Comparison of ENCODE assay signal across 8 cellular contexts in genomic region chr19:34480971-34481821, GRCh38. TPM values are rescaled to one million over a fixed set of nuclear protein-coding genes. Genes with fewer than 3 reads are reported as not detected.
DNase-seq lines count a peak whose midpoint lies in the region; ATAC-seq, FAIRE-seq and TF ChIP-seq lines count a peak whose summit lies in the region.

TSS of gene WTIP (plus strand) at chr19:34481758. CDS start at chr19:34481975, 217 bp downstream.

- no peak for TF ChIP-seq POLR2A in GM12891 (IDR thresholded peaks at IDR 0.05; ENCODE audit: low read depth, low read length)

- H3K9ac ChIP-seq in colonic mucosa (ENCODE audit: low read depth in 2 of 2, low read length in 2 of 2), result peak within 1 kb of the TSS; percentile 19 to 69

- no peaks in the 10 kb centered on the region for H3K4me1 ChIP-seq in colonic mucosa

- TF ChIP-seq CTCF in AG04449 (IDR thresholded peaks at IDR 0.05; ENCODE audit: insufficient read depth, low read length, missing control alignments) (no peak), colonic mucosa (IDR thresholded peaks at IDR 0.05) (no peak)

- H3K27me3 ChIP-seq in colonic mucosa, result peaks cover 20% of the 10 kb centered on the region

- no peak for FAIRE-seq in GM12891 (lab: Jason Lieb, UNC)

- no peak for TF ChIP-seq EP300 in Ishikawa (IDR thresholded peaks at IDR 0.05; ENCODE audit: borderline replicate concordance)

- ATAC-seq in HG02973 (IDR thresholded peaks at IDR 0.05; ENCODE audit: unreplicated experiment) (no peak), GM19023 (IDR thresholded peaks at IDR 0.05; ENCODE audit: unreplicated experiment) (no peak)

- H3K4me3 ChIP-seq in AG04449 (ENCODE audit: low read depth, low read length), result peak within 1 kb of the TSS; percentile 78
- peak within 1 kb of the TSS; percentile 38 for H3K4me3 ChIP-seq in colonic mucosa

- DNase-seq in AG04449 (ENCODE audit: low read depth, low spot score) (peak; percentile 36), colonic mucosa (peak; percentile 39), left kidney (ENCODE audit: low read depth, low spot score) (peak; percentile 96), GM12891 (ENCODE audit: insufficient read length, low spot score) (no peak)

- POLR2A ChIA-PET in AG04449 (lab: Yijun Ruan, JAX), result interaction anchor here (0.8 to 1.5 kb wide), 3 partner anchors 10 to 46 kb away, joined by 5 to 8 read pairs (median 5); no protein-coding TSS in a partner anchor

- no peaks in the 10 kb centered on the region for H3K36me3 ChIP-seq in colonic mucosa

- CTCF ChIA-PET in AG04449 (lab: Yijun Ruan, JAX), result interaction anchor here (0.8 to 1.5 kb wide), 3 partner anchors 9 to 20 kb away, joined by 3 to 4 read pairs (median 4); no protein-coding TSS in a partner anchor

- intact Hi-C loops in colonic mucosa (cut with DNase I), result no loop called here

- TF ChIP-seq RAD21 in Ishikawa (IDR thresholded peaks at IDR 0.05; ENCODE audit: low read depth), result no peak

- H3K9me3 ChIP-seq in colonic mucosa, result no peaks in the 10 kb centered on the region

- H3K27ac ChIP-seq in colonic mucosa (peak within 1 kb of the TSS; percentile 52), temporal lobe (ENCODE audit: low read depth, low read length) (peak within 1 kb of the TSS; percentile 44)

TF ChIP-seq in Ishikawa, 13 proteins besides CTCF, POLR2A, EP300 and RAD21:
- TF ChIP-seq CREB1 (IDR thresholded peaks at IDR 0.05; ENCODE audit: low read depth) (no peak), ZBTB7A (IDR thresholded peaks at IDR 0.05; ENCODE audit: low read depth) (no peak; the same call in 1 of the 2 replicates), REST (IDR thresholded peaks at IDR 0.05; ENCODE audit: low read depth) (no peak), USF1 (IDR thresholded peaks at IDR 0.05) (no peak), TEAD4 (IDR thresholded peaks at IDR 0.05) (peak; percentile 99), FOXM1 (IDR thresholded peaks at IDR 0.05; ENCODE audit: borderline replicate concordance, low read depth) (no peak), TCF12 (IDR thresholded peaks at IDR 0.05; ENCODE audit: low read depth) (peak; percentile 49; the same call in 1 of the 2 replicates), CEBPB (IDR thresholded peaks at IDR 0.05) (no peak), MAX (IDR thresholded peaks at IDR 0.05) (peak; percentile 63; the same call in 1 of the 2 replicates), YY1 (IDR thresholded peaks at IDR 0.05; ENCODE audit: low read depth) (peak; percentile 36; the same call in 1 of the 2 replicates), TAF1 (IDR thresholded peaks at IDR 0.05; ENCODE audit: low read depth) (peak; percentile 72; the same call in 1 of the 2 replicates), NFIC (IDR thresholded peaks at IDR 0.05) (no peak), EGR1 (IDR thresholded peaks at IDR 0.05) (peak; percentile 95)

TF ChIP-seq in GM12891, 5 proteins besides CTCF, POLR2A, EP300 and RAD21:
- TF ChIP-seq SPI1 (IDR thresholded peaks at IDR 0.05; ENCODE audit: low read depth, low read length) (no peak), TAF1 (IDR thresholded peaks at IDR 0.05; ENCODE audit: low read depth, low read length) (no peak)
TF ChIP-seq in GM12891: peak in this region for 0.

RNA-seq across cellular contexts. Expression of gene WTIP, which starts in this region (rescaled TPM):
- total RNA-seq in colonic mucosa (1 to 10 TPM; 2.1 to 3.6 TPM), temporal lobe (13.0 TPM)
- polyA plus RNA-seq in GM12891 (2012; ENCODE audit: low read depth, missing spikeins), result 0.33 TPM
